In the genomic region with DNA sequence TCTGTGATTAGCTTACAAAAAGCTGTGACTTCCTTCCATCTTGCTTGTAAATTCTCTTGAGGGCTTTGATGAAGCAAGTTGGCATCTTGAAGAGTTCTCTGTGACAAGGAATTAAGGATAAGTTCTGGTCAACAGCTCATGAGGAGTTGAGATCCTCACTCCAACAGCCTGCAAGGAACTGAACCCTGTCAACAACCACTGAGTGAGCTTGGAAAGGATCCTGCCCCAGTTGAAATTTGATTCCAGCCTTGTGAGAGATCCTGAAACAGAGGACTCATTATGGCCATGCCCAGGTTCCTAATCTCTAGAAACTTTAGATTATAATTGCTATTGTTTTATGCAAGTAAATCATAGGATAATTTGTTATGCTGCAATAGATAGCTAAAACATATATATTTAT, we compare ENCODE assay signal across 20 cellular contexts.
DNase-seq lines count a peak whose midpoint lies in the region; ATAC-seq and TF ChIP-seq lines count a peak whose summit lies in the region.
"Had no signal": no experiment of that assay in that cellular context is flagged by ENCODE, and none has a peak within 500 bp of the region (broad histone marks: within the 10 kb centered on the region; RNA-seq: fewer than 3 reads in every experiment).

No MANE protein-coding gene starts in this region.

- POLR2A ChIA-PET in WTC11 (lab: Charles Lee) (no interaction called here), T-cell (lab: Charles Lee) (no interaction called here)

- no peak overlapping the region for H3K4me3 ChIP-seq in H7 (ENCODE audit: insufficient read depth, low read depth, low read length)

- CTCF ChIA-PET in WTC11 (lab: Charles Lee) = interaction anchor here (1.0 kb wide), 1 partner anchor 188 kb away, joined by 5 read pairs; no protein-coding TSS in a partner anchor
- CTCF ChIA-PET in T-cell (lab: Charles Lee) = no interaction called here

- no peaks in the 10 kb centered on the region for H3K27me3 Mint-ChIP-seq in WTC11 (ENCODE audit: low read depth)
- no peaks in the 10 kb centered on the region for H3K27me3 Mint-ChIP-seq in T-cell
- H3K27me3 Mint-ChIP-seq: CD8-positive, alpha-beta memory T cell had no signal

- H3K4me1 Mint-ChIP-seq in WTC11 = peaks cover 3% of the 10 kb centered on the region; the same call in 1 of the 2 replicates
- no peaks in the 10 kb centered on the region for H3K4me1 Mint-ChIP-seq in T-cell
- H3K4me1 Mint-ChIP-seq: CD8-positive, alpha-beta memory T cell had no signal

- ATAC-seq in WTC11 = peak; percentile 72; the same call in 1 of the 2 replicates
- no peak for ATAC-seq in T-cell (replicated peaks in 1 of 4)
- ATAC-seq in HG03432 (IDR thresholded peaks at IDR 0.05; ENCODE audit: unreplicated experiment) = no peak
- ATAC-seq: HCT116, HepG2 had no signal

- no peaks in the 10 kb centered on the region for H3K27me3 ChIP-seq in H7 (ENCODE audit: control insufficient read depth, insufficient read depth, low read length)

- H3K9me3 Mint-ChIP-seq in WTC11 (no peaks in the 10 kb centered on the region), T-cell (peaks cover 0 to 3% (median 0%) of the 10 kb centered on the region in 3 donors)

- TF ChIP-seq CTCF in WTC11 (IDR thresholded peaks at IDR 0.05) = no peak

- H3K36me3 Mint-ChIP-seq in WTC11 (no peaks in the 10 kb centered on the region), T-cell (no peaks in the 10 kb centered on the region)
- H3K36me3 Mint-ChIP-seq: CD8-positive, alpha-beta memory T cell had no signal

- no peak overlapping the region for H3K4me3 Mint-ChIP-seq in WTC11
- H3K4me3 Mint-ChIP-seq in T-cell = no peak overlapping the region
- H3K4me3 Mint-ChIP-seq: CD8-positive, alpha-beta memory T cell had no signal

- H3K36me3 ChIP-seq in H7 (replicated peaks; ENCODE audit: control insufficient read depth, insufficient read depth, low read length) = no peaks in the 10 kb centered on the region

- H3K27ac Mint-ChIP-seq in WTC11 (no peak overlapping the region), T-cell (no peak overlapping the region)
- H3K27ac Mint-ChIP-seq: CD8-positive, alpha-beta memory T cell had no signal

- peak; percentile 2 for DNase-seq in ELF-1 (ENCODE audit: low read depth, low spot score)
- DNase-seq in H7 = peak; percentile 14
- DNase-seq in WTC11 (ENCODE audit: low spot score) = peak; percentile 11
- DNase-seq in islet precursor cell = peak; percentile 49
- no peak for DNase-seq in T-cell
- no peak for DNase-seq in ecto neural progenitor cell (ENCODE audit: low spot score)
- DNase-seq in NCI-H1092 (lab: John Stamatoyannopoulos, UW) = no peak
- DNase-seq: ACHN; C1 segment of cervical spinal cord; CD8-positive, alpha-beta memory T cell; DND-41; KBM-7; NCI-H1417 treated with DMSO at 0.1 percent for 48 hours; NCI-H187 treated with DMSO at 0.1 percent for 48 hours; NCI-H526; Right ventricle myocardium superior; SK-N-SH had no signal

TF ChIP-seq in WTC11, 78 proteins besides CTCF, POLR2A, EP300 and RAD21:
- TF ChIP-seq, protein P1, sequence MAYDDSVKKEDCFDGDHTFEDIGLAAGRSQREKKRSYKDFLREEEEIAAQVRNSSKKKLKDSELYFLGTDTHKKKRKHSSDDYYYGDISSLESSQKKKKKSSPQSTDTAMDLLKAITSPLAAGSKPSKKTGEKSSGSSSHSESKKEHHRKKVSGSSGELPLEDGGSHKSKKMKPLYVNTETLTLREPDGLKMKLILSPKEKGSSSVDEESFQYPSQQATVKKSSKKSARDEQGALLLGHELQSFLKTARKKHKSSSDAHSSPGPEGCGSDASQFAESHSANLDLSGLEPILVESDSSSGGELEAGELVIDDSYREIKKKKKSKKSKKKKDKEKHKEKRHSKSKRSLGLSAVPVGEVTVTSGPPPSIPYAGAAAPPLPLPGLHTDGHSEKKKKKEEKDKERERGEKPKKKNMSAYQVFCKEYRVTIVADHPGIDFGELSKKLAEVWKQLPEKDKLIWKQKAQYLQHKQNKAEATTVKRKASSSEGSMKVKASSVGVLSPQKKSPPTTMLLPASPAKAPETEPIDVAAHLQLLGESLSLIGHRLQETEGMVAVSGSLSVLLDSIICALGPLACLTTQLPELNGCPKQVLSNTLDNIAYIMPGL (CRISPR knock-in tag; IDR thresholded peaks at IDR 0.05) = no peak
- TF ChIP-seq FOXP4 (CRISPR knock-in tag; IDR thresholded peaks at IDR 0.05) = no peak
- no peak for TF ChIP-seq ZMAT4 (CRISPR knock-in tag; IDR thresholded peaks at IDR 0.05)
- TF ChIP-seq ZNF416 (CRISPR knock-in tag; IDR thresholded peaks at IDR 0.05) = no peak
- TF ChIP-seq AR (CRISPR knock-in tag; IDR thresholded peaks at IDR 0.05) = no peak
- no peak for TF ChIP-seq ZNF121 (CRISPR knock-in tag; IDR thresholded peaks at IDR 0.05)
- TF ChIP-seq MXD4 (CRISPR knock-in tag; IDR thresholded peaks at IDR 0.05; ENCODE audit: borderline replicate concordance) = no peak
- no peak for TF ChIP-seq ZNF425 (CRISPR knock-in tag; conservative IDR thresholded peaks at IDR 0.05)

Comparison
In these comparisons a context has a peak if more than half of its experiments do, and no peak if none do; other contexts are left out.
1. DNase-seq: peak in ELF-1 (single experiment), H7 (single experiment), WTC11 (single experiment) and islet precursor cell (single experiment); none in T-cell (0 of 34), ecto neural progenitor cell (single experiment) and NCI-H1092 (single experiment).